1 cellular context compared by ENCODE assay signal in the genomic region with DNA sequence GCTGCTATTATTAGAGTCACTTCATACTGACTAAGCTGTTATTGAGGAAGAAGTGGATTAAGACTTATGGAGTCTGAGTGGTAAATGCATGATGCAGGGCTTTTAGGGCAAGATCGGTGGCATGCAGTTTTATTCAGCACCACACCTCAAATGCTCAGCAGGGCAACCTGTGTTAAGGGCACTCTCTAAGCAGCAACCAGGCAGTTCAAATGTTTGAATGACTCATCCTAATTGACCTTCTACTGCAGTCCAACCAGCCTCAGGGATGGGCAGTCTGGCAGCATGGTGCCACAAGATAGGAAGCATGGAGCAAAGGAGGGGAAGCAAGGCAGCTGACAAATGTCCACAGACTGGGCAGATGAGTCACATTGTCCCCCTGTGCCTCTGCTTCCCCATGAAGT.
TF ChIP-seq lines count a peak whose summit lies in the region.

No MANE protein-coding gene starts in this region.

TF ChIP-seq in HCT116, 20 proteins besides CTCF, POLR2A, EP300 and RAD21 (continued from another document):
- TF ChIP-seq, protein P1, sequence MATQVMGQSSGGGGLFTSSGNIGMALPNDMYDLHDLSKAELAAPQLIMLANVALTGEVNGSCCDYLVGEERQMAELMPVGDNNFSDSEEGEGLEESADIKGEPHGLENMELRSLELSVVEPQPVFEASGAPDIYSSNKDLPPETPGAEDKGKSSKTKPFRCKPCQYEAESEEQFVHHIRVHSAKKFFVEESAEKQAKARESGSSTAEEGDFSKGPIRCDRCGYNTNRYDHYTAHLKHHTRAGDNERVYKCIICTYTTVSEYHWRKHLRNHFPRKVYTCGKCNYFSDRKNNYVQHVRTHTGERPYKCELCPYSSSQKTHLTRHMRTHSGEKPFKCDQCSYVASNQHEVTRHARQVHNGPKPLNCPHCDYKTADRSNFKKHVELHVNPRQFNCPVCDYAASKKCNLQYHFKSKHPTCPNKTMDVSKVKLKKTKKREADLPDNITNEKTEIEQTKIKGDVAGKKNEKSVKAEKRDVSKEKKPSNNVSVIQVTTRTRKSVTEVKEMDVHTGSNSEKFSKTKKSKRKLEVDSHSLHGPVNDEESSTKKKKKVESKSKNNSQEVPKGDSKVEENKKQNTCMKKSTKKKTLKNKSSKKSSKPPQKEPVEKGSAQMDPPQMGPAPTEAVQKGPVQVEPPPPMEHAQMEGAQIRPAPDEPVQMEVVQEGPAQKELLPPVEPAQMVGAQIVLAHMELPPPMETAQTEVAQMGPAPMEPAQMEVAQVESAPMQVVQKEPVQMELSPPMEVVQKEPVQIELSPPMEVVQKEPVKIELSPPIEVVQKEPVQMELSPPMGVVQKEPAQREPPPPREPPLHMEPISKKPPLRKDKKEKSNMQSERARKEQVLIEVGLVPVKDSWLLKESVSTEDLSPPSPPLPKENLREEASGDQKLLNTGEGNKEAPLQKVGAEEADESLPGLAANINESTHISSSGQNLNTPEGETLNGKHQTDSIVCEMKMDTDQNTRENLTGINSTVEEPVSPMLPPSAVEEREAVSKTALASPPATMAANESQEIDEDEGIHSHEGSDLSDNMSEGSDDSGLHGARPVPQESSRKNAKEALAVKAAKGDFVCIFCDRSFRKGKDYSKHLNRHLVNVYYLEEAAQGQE (IDR thresholded peaks at IDR 0.05; ENCODE audit: low read depth): no peak
- TF ChIP-seq, protein P2, sequence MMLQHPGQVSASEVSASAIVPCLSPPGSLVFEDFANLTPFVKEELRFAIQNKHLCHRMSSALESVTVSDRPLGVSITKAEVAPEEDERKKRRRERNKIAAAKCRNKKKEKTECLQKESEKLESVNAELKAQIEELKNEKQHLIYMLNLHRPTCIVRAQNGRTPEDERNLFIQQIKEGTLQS (IDR thresholded peaks at IDR 0.05): peak; percentile 39; the same call in 1 of the 2 replicates
- TF ChIP-seq SIN3A (IDR thresholded peaks at IDR 0.05; ENCODE audit: low read depth) (peak; percentile 66; the same call in 1 of the 2 replicates), EZH2 (IDR thresholded peaks at IDR 0.05) (no peak), ELF1 (IDR thresholded peaks at IDR 0.05; ENCODE audit: borderline replicate concordance, low read depth) (no peak), ZNF274 (IDR thresholded peaks at IDR 0.05; ENCODE audit: low read depth, low read length) (no peak)
